22 cellular contexts compared by ENCODE assay signal in genomic region chrY:7781501-7781900, GRCh38.
"Had no signal": no experiment of that assay in that cellular context is flagged by ENCODE, and none has a peak within 500 bp of the region (broad histone marks: within the 10 kb centered on the region; RNA-seq: fewer than 3 reads in every experiment).

No MANE protein-coding gene starts in this region.

- H3K27ac ChIP-seq: colonic mucosa, gastroesophageal sphincter, heart left ventricle, hepatocyte, left lung, neural progenitor cell, parathyroid adenoma, right atrium auricular region, suprapubic skin, transverse colon had no signal

- H3K9me3 ChIP-seq: colonic mucosa, gastroesophageal sphincter, heart left ventricle, left lung, right atrium auricular region, suprapubic skin, transverse colon had no signal

- H3K4me1 ChIP-seq: colonic mucosa, gastroesophageal sphincter, heart left ventricle, left lung, neural progenitor cell, parathyroid adenoma, right atrium auricular region, suprapubic skin, transverse colon had no signal

- H3K27me3 ChIP-seq: colonic mucosa, gastroesophageal sphincter, heart left ventricle, hepatocyte, left lung, neural progenitor cell, right atrium auricular region, suprapubic skin, transverse colon had no signal

- DNase-seq: colonic mucosa; effector memory CD4-positive, alpha-beta T cell; heart left ventricle; kidney; left lung; mesenchymal stem cell; naive thymus-derived CD4-positive, alpha-beta T cell; stimulated activated CD4-positive, alpha-beta T cell treated with anti-CD3 and anti-CD28 coated beads, Interleukin-12 subunit alpha, Interleukin-12 subunit beta, amount 100 ng/mL, for 4 hours; stimulated activated CD4-positive, alpha-beta T cell treated with anti-CD3 and anti-CD28 coated beads, Interleukin-1b, Interleukin-23, amount 100 ng/mL, for 48 hours; stimulated activated CD4-positive, alpha-beta T cell treated with anti-CD3 and anti-CD28 coated beads, Interleukin-4, amount 100 ng/mL, for 1 hour; stimulated activated CD8-positive, alpha-beta memory T cell treated with anti-CD3 and anti-CD28 coated beads, Interleukin-4, amount 100 ng/mL, for 48 hours; stimulated activated naive CD4-positive, alpha-beta T cell; stimulated activated naive CD8-positive, alpha-beta T cell treated with anti-CD3 and anti-CD28 coated beads, Interleukin-15, amount 100 ng/mL, for 72 hours; transverse colon had no signal

- ATAC-seq: gastroesophageal sphincter; heart left ventricle; left lung; naive thymus-derived CD4-positive, alpha-beta T cell; sciatic nerve; stimulated activated naive CD8-positive, alpha-beta T cell treated with anti-CD3 and anti-CD28 coated beads, Interleukin-15, amount 100 ng/mL, for 72 hours had no signal

- H3K36me3 ChIP-seq: colonic mucosa, gastroesophageal sphincter, heart left ventricle, left lung, neural progenitor cell, right atrium auricular region, suprapubic skin, transverse colon had no signal

- H3K4me3 ChIP-seq: colonic mucosa, gastroesophageal sphincter, heart left ventricle, hepatocyte, left lung, neural progenitor cell, right atrium auricular region, smooth muscle cell, suprapubic skin, transverse colon had no signal
